ENCODE assay signal across 1 cellular context in genomic region chr3:149701206-149701976, GRCh38.
TF ChIP-seq lines count a peak whose summit lies in the region.

No MANE protein-coding gene starts in this region.

TF ChIP-seq in K562, 482 proteins besides CTCF, POLR2A, EP300 and RAD21 (continued from another document):
- TF ChIP-seq, protein P1, sequence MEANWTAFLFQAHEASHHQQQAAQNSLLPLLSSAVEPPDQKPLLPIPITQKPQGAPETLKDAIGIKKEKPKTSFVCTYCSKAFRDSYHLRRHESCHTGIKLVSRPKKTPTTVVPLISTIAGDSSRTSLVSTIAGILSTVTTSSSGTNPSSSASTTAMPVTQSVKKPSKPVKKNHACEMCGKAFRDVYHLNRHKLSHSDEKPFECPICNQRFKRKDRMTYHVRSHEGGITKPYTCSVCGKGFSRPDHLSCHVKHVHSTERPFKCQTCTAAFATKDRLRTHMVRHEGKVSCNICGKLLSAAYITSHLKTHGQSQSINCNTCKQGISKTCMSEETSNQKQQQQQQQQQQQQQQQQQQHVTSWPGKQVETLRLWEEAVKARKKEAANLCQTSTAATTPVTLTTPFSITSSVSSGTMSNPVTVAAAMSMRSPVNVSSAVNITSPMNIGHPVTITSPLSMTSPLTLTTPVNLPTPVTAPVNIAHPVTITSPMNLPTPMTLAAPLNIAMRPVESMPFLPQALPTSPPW (CRISPR knock-in tag; IDR thresholded peaks at IDR 0.05) = no peak
- no peak for TF ChIP-seq ID3 (CRISPR knock-in tag; IDR thresholded peaks at IDR 0.05)
- TF ChIP-seq ID3 (tag; IDR thresholded peaks at IDR 0.05) = no peak
